8 cellular contexts compared by ENCODE assay signal in genomic region chr9:135085830-135086546, GRCh38. TPM values are rescaled to one million over a fixed set of nuclear protein-coding genes. Genes with fewer than 3 reads are reported as not detected.
A peak's percentile ranks its signal among the peaks of the same experiment; 100 is the strongest.
DNase-seq lines count a peak whose midpoint lies in the region; ATAC-seq and TF ChIP-seq lines count a peak whose summit lies in the region.

No MANE protein-coding gene starts in this region.

- no peak overlapping the region for H4K91ac ChIP-seq in trophoblast cell (ENCODE audit: low read depth, low read length)

- no peak overlapping the region for H2BK120ac ChIP-seq in trophoblast cell (ENCODE audit: insufficient read depth, low read length, poor library complexity)

- H3K4ac ChIP-seq in trophoblast cell (ENCODE audit: low read depth, low read length), result no peak overlapping the region

- no peak overlapping the region for H3K4me3 Mint-ChIP-seq in activated naive CD4-positive, alpha-beta T cell treated with anti-CD3 and anti-CD28 coated beads, Interleukin-2, amount 10 ng/mL, durations not matched to agents 7 days and 5 days

- H3K9ac ChIP-seq in trophoblast cell (ENCODE audit: low read length), result no peak overlapping the region

- ATAC-seq in Right ventricle myocardium inferior, result peak; percentile 70
- ATAC-seq in GM18498 (IDR thresholded peaks at IDR 0.05; ENCODE audit: unreplicated experiment), result no peak
- ATAC-seq in GM19023 (IDR thresholded peaks at IDR 0.05; ENCODE audit: unreplicated experiment), result no peak

- H3K9me3 Mint-ChIP-seq in activated naive CD4-positive, alpha-beta T cell treated with anti-CD3 and anti-CD28 coated beads, Interleukin-2, amount 10 ng/mL, durations not matched to agents 7 days and 5 days, result no peaks in the 10 kb centered on the region

- no peaks in the 10 kb centered on the region for H3K79me2 ChIP-seq in trophoblast cell (ENCODE audit: control insufficient read depth, insufficient read depth, low read length, poor library complexity)

- CTCF ChIA-PET in activated naive CD4-positive, alpha-beta T cell treated with anti-CD3 and anti-CD28 coated beads, Interleukin-2, amount 10 ng/mL, durations not matched to agents 7 days and 5 days (lab: Charles Lee), result interaction anchor here (0.8 to 1.9 kb wide), 3 partner anchors 257 to 327 kb away, joined by 3 to 12 read pairs (median 5); no protein-coding TSS in a partner anchor

- H3K23ac ChIP-seq in trophoblast cell (ENCODE audit: low read length), result no peak overlapping the region

- no peak overlapping the region for H2AFZ ChIP-seq in trophoblast cell (ENCODE audit: insufficient read depth, low read length, poor library complexity)

- intact Hi-C loops in Right ventricle myocardium inferior (cut with DNase I), result loop anchor here (1.0 kb wide), 2 partner anchors 258 to 326 kb away; no protein-coding TSS in a partner anchor

- H3K4me1 Mint-ChIP-seq in activated naive CD4-positive, alpha-beta T cell treated with anti-CD3 and anti-CD28 coated beads, Interleukin-2, amount 10 ng/mL, durations not matched to agents 7 days and 5 days, result peaks cover 4% of the 10 kb centered on the region

- H3K79me1 ChIP-seq in trophoblast cell (ENCODE audit: low read length), result no peaks in the 10 kb centered on the region

- WGBS in trophoblast cell (ENCODE audit: extremely low coverage, insufficient coverage, insufficient read length), result no CpG with 5 or more reads among the region's 30 CpGs

- no peak overlapping the region for H3K18ac ChIP-seq in trophoblast cell (ENCODE audit: low read length)

- H3K4me3 ChIP-seq in GM12865 (ENCODE audit: low read depth, low read length), result no peak overlapping the region
- no peak overlapping the region for H3K4me3 ChIP-seq in trophoblast cell (ENCODE audit: low read depth, low read length)

- DNase-seq in GM12865 (ENCODE audit: low read depth), result peak; percentile 40
- peak; percentile 85 for DNase-seq in NCI-H2227 (lab: John Stamatoyannopoulos, UW; ENCODE audit: unreplicated experiment)
- peak; percentile 55 for DNase-seq in activated naive CD4-positive, alpha-beta T cell treated with anti-CD3 and anti-CD28 coated beads, Interleukin-2, amount 10 ng/mL, durations not matched to agents 7 days and 5 days
- peak; percentile 84 for DNase-seq in Right ventricle myocardium inferior (ENCODE audit: missing footprints)
- peak; percentile 28 to 58 for DNase-seq in trophoblast cell

- no peak overlapping the region for H2BK12ac ChIP-seq in trophoblast cell (ENCODE audit: low read length)

- no peak overlapping the region for H3K27ac Mint-ChIP-seq in activated naive CD4-positive, alpha-beta T cell treated with anti-CD3 and anti-CD28 coated beads, Interleukin-2, amount 10 ng/mL, durations not matched to agents 7 days and 5 days

- H4K8ac ChIP-seq in trophoblast cell (ENCODE audit: low read depth, low read length), result no peak overlapping the region

- H2BK5ac ChIP-seq in trophoblast cell (ENCODE audit: low read depth, low read length, poor library complexity), result no peak overlapping the region

- H3K36me3 ChIP-seq in trophoblast cell (ENCODE audit: control insufficient read depth in 1 of 2, insufficient read depth in 2 of 2, low read length in 2 of 2), result no peaks in the 10 kb centered on the region

- peaks cover 33% of the 10 kb centered on the region for H3K27me3 ChIP-seq in trophoblast cell (ENCODE audit: insufficient read depth, low read length)

- no peak overlapping the region for H3K14ac ChIP-seq in trophoblast cell (ENCODE audit: low read length)

- peak; percentile 85 for TF ChIP-seq CTCF in 22Rv1 (IDR thresholded peaks at IDR 0.05)
- peak; percentile 76 for TF ChIP-seq CTCF in GM12865 (IDR thresholded peaks at IDR 0.05; ENCODE audit: insufficient read depth, low read depth, low read length, missing control alignments)

- no peak overlapping the region for H2AK5ac ChIP-seq in trophoblast cell (ENCODE audit: low read length)

- H3K27ac ChIP-seq in 22Rv1 (no peak overlapping the region), trophoblast cell (ENCODE audit: low read depth, low read length) (no peak overlapping the region)

- H3K4me1 ChIP-seq in trophoblast cell (ENCODE audit: control insufficient read depth in 1 of 2, insufficient read depth in 2 of 2, low read length in 2 of 2), result peaks cover 0 to 6% of the 10 kb centered on the region in 2 experiments

- H4K12ac ChIP-seq in trophoblast cell (ENCODE audit: low read depth, low read length), result no peak overlapping the region

- H3K9me3 ChIP-seq in trophoblast cell (ENCODE audit: insufficient read depth, low read depth, low read length), result peaks cover 3% of the 10 kb centered on the region

- peak overlapping the region; percentile 54 for H3K4me2 ChIP-seq in trophoblast cell (ENCODE audit: low read length)

- H3K36me3 Mint-ChIP-seq in activated naive CD4-positive, alpha-beta T cell treated with anti-CD3 and anti-CD28 coated beads, Interleukin-2, amount 10 ng/mL, durations not matched to agents 7 days and 5 days, result no peaks in the 10 kb centered on the region

- peaks cover 64% of the 10 kb centered on the region for H3K27me3 Mint-ChIP-seq in activated naive CD4-positive, alpha-beta T cell treated with anti-CD3 and anti-CD28 coated beads, Interleukin-2, amount 10 ng/mL, durations not matched to agents 7 days and 5 days

RNA-seq across cellular contexts. Expression of gene OLFM1, which starts 1.5 kb away (rescaled TPM):
- total RNA-seq in Right ventricle myocardium inferior, result 17.9 TPM
- 0.10 TPM in 2 replicates for polyA plus RNA-seq in trophoblast cell (2013)
